10 cellular contexts compared by ENCODE assay signal in the genomic region with DNA sequence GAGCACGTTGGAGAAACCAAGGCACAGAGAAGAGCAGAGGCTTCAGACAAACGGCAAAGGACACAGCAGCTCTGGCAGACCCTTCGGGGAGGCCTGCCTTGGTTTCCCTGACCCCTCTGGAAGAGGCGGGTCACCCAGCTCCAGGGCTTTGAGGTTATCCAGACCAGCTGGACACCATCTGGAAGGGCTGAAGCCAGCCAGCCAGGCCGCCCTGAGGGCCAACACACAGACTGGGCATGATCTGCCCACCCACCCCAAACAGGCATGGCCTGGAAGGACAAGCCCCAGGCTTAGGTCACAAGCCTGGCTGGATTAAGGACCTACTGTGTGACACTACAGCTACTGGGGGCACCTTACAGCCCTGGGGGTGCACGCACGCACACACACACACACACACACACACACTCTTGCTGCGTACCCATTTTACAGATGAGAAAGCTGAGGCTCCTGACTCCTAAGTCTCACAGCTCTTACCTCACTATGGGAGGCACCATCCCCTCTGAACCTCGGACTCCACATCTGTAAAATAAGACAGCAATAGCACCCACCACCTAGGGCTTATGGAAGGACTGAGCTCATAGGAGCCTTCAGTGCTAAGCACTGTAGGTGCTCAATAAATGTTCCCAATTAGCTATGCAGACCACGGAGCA. TPM values are rescaled to one million over a fixed set of nuclear protein-coding genes. Genes with fewer than 3 reads are reported as not detected.
A peak's percentile ranks its signal among the peaks of the same experiment; 100 is the strongest.
DNase-seq lines count a peak whose midpoint lies in the region; ATAC-seq and TF ChIP-seq lines count a peak whose summit lies in the region.
"Had no signal": no experiment of that assay in that cellular context is flagged by ENCODE, and none has a peak within 500 bp of the region (broad histone marks: within the 10 kb centered on the region; RNA-seq: fewer than 3 reads in every experiment).

No MANE protein-coding gene starts in this region.

- H3K36me3 ChIP-seq in Loucy (ENCODE audit: insufficient read depth, low read length) (no peaks in the 10 kb centered on the region; the same call in 1 of the 2 replicates), mucosa of rectum (ENCODE audit: control insufficient read depth in 2 of 2, insufficient read depth in 2 of 2, low read length in 2 of 2) (no peaks in the 10 kb centered on the region)

- H3K4me3 ChIP-seq in Loucy (ENCODE audit: low read length, poor library complexity, severe bottlenecking): no peak overlapping the region
- peak overlapping the region in 40 of 59 donors; percentile 9 to 53 (median 38) for H3K4me3 ChIP-seq in dorsolateral prefrontal cortex
- H3K4me3 ChIP-seq in mucosa of rectum (ENCODE audit: low read length in 2 of 2): no peak overlapping the region

- H3K9me2 ChIP-seq in Loucy (replicated peaks; ENCODE audit: low read depth, low read length): no peaks in the 10 kb centered on the region

- H3K9me3 ChIP-seq in Loucy (ENCODE audit: insufficient read depth, low read depth, low read length) (no peaks in the 10 kb centered on the region), mucosa of rectum (ENCODE audit: control insufficient read depth in 2 of 2, low read length in 2 of 2) (no peaks in the 10 kb centered on the region)

- H3K27me3 ChIP-seq in Loucy (ENCODE audit: insufficient read depth, low read length, poor library complexity, severe bottlenecking) (no peaks in the 10 kb centered on the region), dorsolateral prefrontal cortex (no peaks in the 10 kb centered on the region), mucosa of rectum (ENCODE audit: control insufficient read depth in 2 of 2, insufficient read depth in 2 of 2, low read length in 2 of 2) (no peaks in the 10 kb centered on the region)

- peaks cover 23% of the 10 kb centered on the region for H3F3A ChIP-seq in Loucy (ENCODE audit: low read depth)

- H2AFZ ChIP-seq in Loucy (ENCODE audit: low read length): no peak overlapping the region

- peaks cover 87% of the 10 kb centered on the region for H3K79me2 ChIP-seq in Loucy (ENCODE audit: insufficient read depth, low read length)

- DNase-seq in dorsolateral prefrontal cortex (no peak), NCI-H1417 treated with DMSO at 0.1 percent for 48 hours (lab: John Stamatoyannopoulos, UW) (no peak), cerebellar nuclear complex (lab: John Stamatoyannopoulos, UW) (no peak), retina (no peak)
- DNase-seq: naive thymus-derived CD8-positive, alpha-beta T cell; RPMI8226 had no signal

- H3K9ac ChIP-seq in Loucy (ENCODE audit: low read depth, low read length, poor library complexity, severe bottlenecking) (peak overlapping the region; percentile 70), mucosa of rectum (ENCODE audit: low read depth in 1 of 2, low read length in 2 of 2) (peak overlapping the region; percentile 0 to 60)

- intact Hi-C loops in dorsolateral prefrontal cortex (cut with DNase I): loop anchor here in 1 of 2 donors (1.0 kb wide), 1 partner anchor 32 kb away; no protein-coding TSS in a partner anchor

- ATAC-seq in HG02970 (IDR thresholded peaks at IDR 0.05; ENCODE audit: low FRiP score, unreplicated experiment): no peak
- ATAC-seq: naive thymus-derived CD8-positive, alpha-beta T cell had no signal

- H3K27ac ChIP-seq in dorsolateral prefrontal cortex (peak overlapping the region; percentile 77 to 98 (median 95)), mucosa of rectum (ENCODE audit: low read depth in 2 of 2, low read length in 2 of 2) (peak overlapping the region; percentile 60 to 83), temporal lobe (ENCODE audit: low read depth, low read length) (peak overlapping the region; percentile 96)

- H3K4me1 ChIP-seq in Loucy (ENCODE audit: insufficient read depth, low read length, poor library complexity, severe bottlenecking) (peaks cover 92% of the 10 kb centered on the region), mucosa of rectum (ENCODE audit: control insufficient read depth in 2 of 2, insufficient read depth in 2 of 2, low read length in 2 of 2) (peaks cover 35 to 49% of the 10 kb centered on the region in 2 donors)

- peak overlapping the region; percentile 64 for H3K4me2 ChIP-seq in Loucy (ENCODE audit: low read depth, low read length, poor library complexity, severe bottlenecking)

- TF ChIP-seq CTCF in Loucy (conservative IDR thresholded peaks at IDR 0.05; ENCODE audit: low read length) (no peak), dorsolateral prefrontal cortex (IDR thresholded peaks at IDR 0.05 in 54 of 56, conservative IDR thresholded peaks at IDR 0.05 in 2 of 56; ENCODE audit: low read depth in 1 of 56, partially characterized antibody in 56 of 56) (no peak)

- peaks cover 13% of the 10 kb centered on the region for H4K20me1 ChIP-seq in Loucy (ENCODE audit: insufficient read depth, low read length, poor library complexity, severe bottlenecking)

RNA-seq across cellular contexts. Expression of a gene that starts 10.8 kb away (rescaled TPM):
- 100 to 1,000 TPM in 73 of 120 experiments, 10 to 100 TPM in 47; 60.7 to 184 (median 106) TPM for total RNA-seq in dorsolateral prefrontal cortex
- 24.1 TPM for total RNA-seq in temporal lobe

RNA-seq across cellular contexts. Expression of a gene that starts 52.7 kb away (rescaled TPM):
- total RNA-seq in dorsolateral prefrontal cortex: not detected
- not detected for total RNA-seq in temporal lobe
- total RNA-seq: naive thymus-derived CD8-positive, alpha-beta T cell had no signal

Comparison
In these comparisons a context has a peak if more than half of its experiments do, and no peak if none do; other contexts are left out.
1. H3K4me3 ChIP-seq: peak in dorsolateral prefrontal cortex (40 of 59); none in Loucy (single experiment) and mucosa of rectum (0 of 2).
2. Peak in every context shown above with its lines, with median percentiles within 50 percentile points of each other: H3K27ac ChIP-seq.